Comparison of ENCODE assay signal across 8 cellular contexts in genomic region chr1:49526672-49527071, GRCh38.
"Had no signal": no experiment of that assay in that cellular context is flagged by ENCODE, and none has a peak within 500 bp of the region (broad histone marks: within the 10 kb centered on the region; RNA-seq: fewer than 3 reads in every experiment).

No MANE protein-coding gene starts in this region.

- H3K27ac ChIP-seq: HL-60 had no signal

- H3K4me3 ChIP-seq: GM23338 had no signal

- FAIRE-seq: H1, H54, HepG2 had no signal

- ATAC-seq: GM23338, HCT116, HepG2 had no signal

- DNase-seq: H9, HFFc6 had no signal
